9 cellular contexts compared by ENCODE assay signal in genomic region chr21:39518055-39518844, GRCh38.
DNase-seq lines count a peak whose midpoint lies in the region; ATAC-seq and TF ChIP-seq lines count a peak whose summit lies in the region.
"Had no signal": no experiment of that assay in that cellular context is flagged by ENCODE, and none has a peak within 500 bp of the region (broad histone marks: within the 10 kb centered on the region; RNA-seq: fewer than 3 reads in every experiment).

No MANE protein-coding gene starts in this region.

- no peaks in the 10 kb centered on the region for H3K9me3 ChIP-seq in mucosa of stomach (ENCODE audit: control insufficient read depth, low read length)
- no peaks in the 10 kb centered on the region for H3K9me3 ChIP-seq in suprapubic skin

- ATAC-seq in GM18519 (IDR thresholded peaks at IDR 0.05; ENCODE audit: low FRiP score, unreplicated experiment): peak; percentile 73
- peak; percentile 88 for ATAC-seq in activated CD8-positive, alpha-beta T cell treated with anti-CD3 and anti-CD28 coated beads for 36 hours

- POLR2A ChIA-PET in activated CD8-positive, alpha-beta T cell treated with anti-CD3 and anti-CD28 coated beads for 36 hours (lab: Charles Lee): interaction anchor here (1.0 kb wide), 1 partner anchor 14 kb away, joined by 3 read pairs; no protein-coding TSS in a partner anchor

- H3K27me3 ChIP-seq in HL-60 (ENCODE audit: insufficient read depth, poor library complexity, severe bottlenecking) (peaks cover 10% of the 10 kb centered on the region), mucosa of stomach (ENCODE audit: control insufficient read depth, insufficient read depth, low read length) (no peaks in the 10 kb centered on the region), suprapubic skin (no peaks in the 10 kb centered on the region)

- intact Hi-C loops in activated CD8-positive, alpha-beta T cell treated with anti-CD3 and anti-CD28 coated beads for 36 hours (cut with micrococcal nuclease): loop anchor here (1.0 kb wide), 1 partner anchor 197 kb away; no protein-coding TSS in a partner anchor

- H3K36me3 ChIP-seq in mucosa of stomach (ENCODE audit: control insufficient read depth, insufficient read depth, low read length) (no peaks in the 10 kb centered on the region), suprapubic skin (no peaks in the 10 kb centered on the region)

- peak overlapping the region; percentile 24 for H3K9ac ChIP-seq in mucosa of stomach (ENCODE audit: low read length)

- H3K4me3 Mint-ChIP-seq in activated CD8-positive, alpha-beta T cell treated with anti-CD3 and anti-CD28 coated beads for 36 hours: no peak overlapping the region

- H3K4me3 ChIP-seq in HL-60 (replicated peaks; ENCODE audit: insufficient read depth, low read length): no peak overlapping the region
- no peak overlapping the region for H3K4me3 ChIP-seq in epithelial cell of esophagus (ENCODE audit: low read length)
- no peak overlapping the region for H3K4me3 ChIP-seq in mucosa of stomach (ENCODE audit: low read length)
- no peak overlapping the region for H3K4me3 ChIP-seq in suprapubic skin
- H3K4me3 ChIP-seq: skin epidermis had no signal

- CTCF ChIA-PET in activated CD8-positive, alpha-beta T cell treated with anti-CD3 and anti-CD28 coated beads for 36 hours (lab: Charles Lee): interaction anchor here (0.7 to 2.4 kb wide), 19 partner anchors 11 to 603 kb away, joined by 3 to 21 read pairs (median 5); no protein-coding TSS in a partner anchor

- H3K9me3 Mint-ChIP-seq in activated CD8-positive, alpha-beta T cell treated with anti-CD3 and anti-CD28 coated beads for 36 hours: no peaks in the 10 kb centered on the region

- H3K4me1 Mint-ChIP-seq in activated CD8-positive, alpha-beta T cell treated with anti-CD3 and anti-CD28 coated beads for 36 hours (ENCODE audit: low read depth): peaks cover 3% of the 10 kb centered on the region

- no peak for TF ChIP-seq POLR2A in suprapubic skin (IDR thresholded peaks at IDR 0.05)

- no peak for TF ChIP-seq EP300 in suprapubic skin (IDR thresholded peaks at IDR 0.05)

- H3K4me1 ChIP-seq in mucosa of stomach (ENCODE audit: control insufficient read depth, insufficient read depth, low read length) (peaks cover 25% of the 10 kb centered on the region), suprapubic skin (peaks cover 3% of the 10 kb centered on the region)

- TF ChIP-seq CTCF in HL-60 (IDR thresholded peaks at IDR 0.05; ENCODE audit: insufficient read depth, low read length): peak; percentile 61
- peak; percentile 97 for TF ChIP-seq CTCF in activated CD8-positive, alpha-beta T cell treated with anti-CD3 and anti-CD28 coated beads for 36 hours (IDR thresholded peaks at IDR 0.05)
- peak; percentile 83 for TF ChIP-seq CTCF in epithelial cell of esophagus (IDR thresholded peaks at IDR 0.05; ENCODE audit: insufficient read depth, low read depth, low read length, missing control alignments)
- TF ChIP-seq CTCF in suprapubic skin (IDR thresholded peaks at IDR 0.05): peak; percentile 59 to 78

- no peak overlapping the region for H3K27ac ChIP-seq in HL-60 (replicated peaks)
- H3K27ac ChIP-seq in suprapubic skin: no peak overlapping the region
- H3K27ac ChIP-seq: skin epidermis had no signal

- DNase-seq in AG08396 (ENCODE audit: low spot score): peak; percentile 73
- DNase-seq in HL-60 (ENCODE audit: low read depth in 1 of 2, low spot score in 1 of 2): peak; percentile 30 to 54
- peak; percentile 76 for DNase-seq in NCI-H774 (lab: John Stamatoyannopoulos, UW)
- DNase-seq in activated CD8-positive, alpha-beta T cell treated with anti-CD3 and anti-CD28 coated beads for 36 hours: peak; percentile 64
- peak; percentile 60 for DNase-seq in epithelial cell of esophagus (ENCODE audit: low read depth)
- no peak for DNase-seq in suprapubic skin (ENCODE audit: low spot score in 2 of 2)

- WGBS in suprapubic skin: 24% methylated on average over 13 of the region's 13 CpGs

- H3K27ac Mint-ChIP-seq in activated CD8-positive, alpha-beta T cell treated with anti-CD3 and anti-CD28 coated beads for 36 hours: no peak overlapping the region

- H3K27me3 Mint-ChIP-seq in activated CD8-positive, alpha-beta T cell treated with anti-CD3 and anti-CD28 coated beads for 36 hours: no peaks in the 10 kb centered on the region

- no peaks in the 10 kb centered on the region for H3K36me3 Mint-ChIP-seq in activated CD8-positive, alpha-beta T cell treated with anti-CD3 and anti-CD28 coated beads for 36 hours (ENCODE audit: low read depth)

Comparison
In these comparisons a context has a peak if more than half of its experiments do, and no peak if none do; other contexts are left out.
1. DNase-seq: peak in AG08396 (single experiment), HL-60 (2 of 2), NCI-H774 (single experiment), activated CD8-positive, alpha-beta T cell treated with anti-CD3 and anti-CD28 coated beads for 36 hours (single experiment) and epithelial cell of esophagus (single experiment); none in suprapubic skin (0 of 2).
2. Peak in every context shown above with its lines, with median percentiles within 50 percentile points of each other: CTCF ChIP-seq.